22 cellular contexts compared by ENCODE assay signal in the genomic region with DNA sequence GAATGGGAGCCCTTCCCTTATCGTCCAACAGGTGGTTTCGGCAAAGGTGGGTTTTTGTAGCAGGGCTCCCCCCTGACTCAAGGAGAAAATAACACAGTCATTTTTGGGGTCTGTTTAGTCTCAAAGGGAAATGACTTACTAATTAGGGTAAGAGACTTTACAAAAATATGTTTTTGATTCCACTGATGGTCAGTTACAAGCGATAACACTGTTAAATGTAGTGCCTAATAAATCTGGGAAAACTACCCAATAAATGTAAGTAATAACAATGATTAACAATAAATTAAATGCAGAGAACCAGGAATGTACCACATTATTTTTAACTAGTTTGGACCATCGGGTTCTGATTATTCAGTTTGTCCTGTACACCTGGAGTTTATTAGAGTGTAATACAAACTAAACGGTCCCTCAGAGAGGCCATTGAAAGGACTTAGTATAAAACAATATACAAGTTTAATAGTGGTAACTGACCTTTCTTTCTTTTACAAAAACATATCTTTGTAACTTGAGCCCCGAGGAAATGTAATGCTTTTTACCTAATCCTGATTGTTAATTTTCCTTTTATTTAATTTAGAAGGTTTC.
DNase-seq lines count a peak whose midpoint lies in the region; ATAC-seq, FAIRE-seq and TF ChIP-seq lines count a peak whose summit lies in the region.
"Had no signal": no experiment of that assay in that cellular context is flagged by ENCODE, and none has a peak within 500 bp of the region (broad histone marks: within the 10 kb centered on the region; RNA-seq: fewer than 3 reads in every experiment).

No MANE protein-coding gene starts in this region.

- no peak overlapping the region for H3K23ac ChIP-seq in H9 (ENCODE audit: insufficient read length, low read depth, low read length)

- H4K20me1 ChIP-seq in GM23248 (ENCODE audit: insufficient read depth) = no peaks in the 10 kb centered on the region
- H4K20me1 ChIP-seq in SK-N-SH (ENCODE audit: insufficient read depth) = no peaks in the 10 kb centered on the region
- no peaks in the 10 kb centered on the region for H4K20me1 ChIP-seq in H9 (ENCODE audit: control insufficient read depth, insufficient read depth, insufficient read length)
- H4K20me1 ChIP-seq: BLaER1 had no signal

- CTCF ChIA-PET in SK-N-SH (lab: Yijun Ruan, JAX) = no interaction called here

- H3K4me3 Mint-ChIP-seq in H9 = no peak overlapping the region
- H3K4me3 Mint-ChIP-seq: B cell; CD4-positive, CD25-positive, alpha-beta regulatory T cell; CD8-positive, alpha-beta T cell; HFFc6 had no signal

- WGBS in GM23248 (ENCODE audit: low coverage in 1 of 2, low lambda C conversion rate in 2 of 2, missing lambda C conversion rate in 2 of 2), 2 experiments = 41 to 45% methylated on average over 6 of the region's 6 CpGs
- 42% methylated on average over 6 of the region's 6 CpGs for WGBS in SK-N-SH (ENCODE audit: low lambda C conversion rate)
- 94 to 95% methylated on average over 6 of the region's 6 CpGs for WGBS in heart right ventricle, 2 donors
- WGBS in H9 (ENCODE audit: extremely low coverage, insufficient read length, low lambda C conversion rate) = no CpG with 5 or more reads among the region's 6 CpGs

- H3K9me2 ChIP-seq in GM23248 (ENCODE audit: insufficient read depth) (no peaks in the 10 kb centered on the region), SK-N-SH (no peaks in the 10 kb centered on the region)

- H4K5ac ChIP-seq in H9 (ENCODE audit: insufficient read length, low read depth, low read length) = no peak overlapping the region

- H3K4me2 ChIP-seq in GM23248 (ENCODE audit: unreplicated experiment) (peak overlapping the region; percentile 4), SK-N-SH (no peak overlapping the region; the same call in 1 of the 2 replicates), H9 (ENCODE audit: insufficient read depth, insufficient read length, low read length) (no peak overlapping the region)
- H3K4me2 ChIP-seq: BLaER1 had no signal

- peaks cover 19% of the 10 kb centered on the region for H3K4me1 ChIP-seq in GM23248 (ENCODE audit: insufficient read depth)
- H3K4me1 ChIP-seq in SK-N-SH (ENCODE audit: control insufficient read depth in 1 of 2, insufficient read depth in 2 of 2, low read depth in 1 of 2, low read length in 1 of 2) = peaks cover 0 to 12% of the 10 kb centered on the region in 2 experiments; a peak in 2 of 4 replicates
- H3K4me1 ChIP-seq in heart right ventricle = no peaks in the 10 kb centered on the region
- no peaks in the 10 kb centered on the region for H3K4me1 ChIP-seq in H9 (ENCODE audit: insufficient read depth, low read length)
- H3K4me1 ChIP-seq: Caco-2 had no signal

- ATAC-seq in heart right ventricle (no peak), HG03432 (IDR thresholded peaks at IDR 0.05; ENCODE audit: unreplicated experiment) (no peak)
- ATAC-seq: CD8-positive, alpha-beta T cell; GM12878 had no signal

- peaks cover 3 to 5% of the 10 kb centered on the region in 2 experiments; a peak in 2 of 4 replicates for H3K4me1 Mint-ChIP-seq in H9
- H3K4me1 Mint-ChIP-seq: B cell; CD4-positive, CD25-positive, alpha-beta regulatory T cell had no signal

- TF ChIP-seq RAD21 in SK-N-SH (IDR thresholded peaks at IDR 0.05; ENCODE audit: low read length) = no peak

- intact Hi-C loops in heart right ventricle (cut with DNase I) = no loop called here

- no peak overlapping the region for H3K9ac ChIP-seq in GM23248
- H3K9ac ChIP-seq in SK-N-SH = no peak overlapping the region
- H3K9ac ChIP-seq in H9 (ENCODE audit: extremely low read depth, insufficient read length, low read length) = no peak overlapping the region
- H3K9ac ChIP-seq: BLaER1 had no signal

- H3K79me1 ChIP-seq in H9 (ENCODE audit: insufficient read depth, low read depth, low read length, poor library complexity, severe bottlenecking) = no peaks in the 10 kb centered on the region

- peaks cover 0 to 15% (median 3%) of the 10 kb centered on the region in 3 experiments; a peak in 4 of 7 replicates for H3K36me3 Mint-ChIP-seq in H9 (ENCODE audit: insufficient read depth in 1 of 3, low read depth in 3 of 3)
- H3K36me3 Mint-ChIP-seq: CD4-positive, CD25-positive, alpha-beta regulatory T cell; CD8-positive, alpha-beta T cell had no signal

- no peak overlapping the region for H2BK20ac ChIP-seq in H9 (ENCODE audit: low read depth, low read length, poor library complexity, severe bottlenecking)

- H3K56ac ChIP-seq in H9 (ENCODE audit: insufficient read length, low read depth, low read length) = no peak overlapping the region

- no peak overlapping the region for H2BK15ac ChIP-seq in H9 (ENCODE audit: low read depth, low read length)

- POLR2A ChIA-PET in SK-N-SH (lab: Yijun Ruan, JAX) = no interaction called here

- H3K27ac ChIP-seq in GM23248 = no peak overlapping the region
- peak overlapping the region in 1 of 2 experiments; percentile 25; a peak in 1 of 4 replicates for H3K27ac ChIP-seq in SK-N-SH (ENCODE audit: low read depth in 2 of 2, low read length in 1 of 2)
- no peak overlapping the region for H3K27ac ChIP-seq in heart right ventricle
- H3K27ac ChIP-seq in H9 (ENCODE audit: insufficient read length, low read depth, low read length) = no peak overlapping the region
- H3K27ac ChIP-seq: BLaER1, C4-2B had no signal

- peak in 1 of 2 experiments; percentile 62; a peak in 3 of 4 replicates for TF ChIP-seq EP300 in SK-N-SH (IDR thresholded peaks at IDR 0.05; ENCODE audit: borderline replicate concordance in 1 of 2, low read depth in 1 of 2, low read length in 1 of 2)

- no peak overlapping the region for H2BK5ac ChIP-seq in H9 (ENCODE audit: insufficient read length, low read length)

- no peak overlapping the region for H4K8ac ChIP-seq in H9 (replicated peaks; ENCODE audit: insufficient read length, low read depth, low read length)

- no peak overlapping the region for H3K4ac ChIP-seq in H9 (ENCODE audit: low read depth, low read length)

- H3K9me3 ChIP-seq in GM23248 (ENCODE audit: low read depth) = no peaks in the 10 kb centered on the region
- H3K9me3 ChIP-seq in SK-N-SH = no peaks in the 10 kb centered on the region
- peaks cover 0 to 26% (median 3%) of the 10 kb centered on the region in 11 donors for H3K9me3 ChIP-seq in heart right ventricle
- H3K9me3 ChIP-seq in H9 (ENCODE audit: control insufficient read depth, low read depth, low read length) = no peaks in the 10 kb centered on the region

- H2AFZ ChIP-seq in GM23248 (no peak overlapping the region), SK-N-SH (ENCODE audit: low read depth) (no peak overlapping the region), H9 (ENCODE audit: low read length) (no peak overlapping the region)

- H2BK12ac ChIP-seq in H9 (ENCODE audit: insufficient read length, low read depth, low read length) = no peak overlapping the region

- H3K79me2 ChIP-seq in GM23248 (ENCODE audit: insufficient read depth) (no peaks in the 10 kb centered on the region), SK-N-SH (ENCODE audit: insufficient read depth) (no peaks in the 10 kb centered on the region), H9 (ENCODE audit: insufficient read depth, low read length) (no peaks in the 10 kb centered on the region)

- peaks cover 8 to 13% of the 10 kb centered on the region in 2 experiments for H3K9me3 Mint-ChIP-seq in H9
- H3K9me3 Mint-ChIP-seq: CD8-positive, alpha-beta T cell had no signal

- no peak overlapping the region for H3K14ac ChIP-seq in H9 (ENCODE audit: insufficient read depth, low read length)

- peak; percentile 99 for FAIRE-seq in endometrium (lab: Jason Lieb, UNC)
- FAIRE-seq: GM12878, H54 had no signal

- H2BK120ac ChIP-seq in H9 (ENCODE audit: low read depth, low read length, poor library complexity, severe bottlenecking) = no peak overlapping the region

- TF ChIP-seq CTCF in SK-N-SH (IDR thresholded peaks at IDR 0.05) (no peak), heart right ventricle (IDR thresholded peaks at IDR 0.05) (no peak), H9 (conservative IDR thresholded peaks at IDR 0.05) (no peak)

- H3K36me3 ChIP-seq in GM23248 (ENCODE audit: low read depth) (no peaks in the 10 kb centered on the region), SK-N-SH (replicated peaks in 1 of 2; ENCODE audit: control insufficient read depth in 1 of 2, insufficient read depth in 2 of 2, low read length in 1 of 2) (no peaks in the 10 kb centered on the region), heart right ventricle (no peaks in the 10 kb centered on the region)
- H3K36me3 ChIP-seq: BLaER1 had no signal

- peaks cover 6% of the 10 kb centered on the region for H3K27me3 Mint-ChIP-seq in H9 (ENCODE audit: low read depth)

- no peak overlapping the region for H3T11ph ChIP-seq in H9 (ENCODE audit: low read length)

- in situ Hi-C loops in GM23248 (cut with MboI) = no loop called here

- H3F3A ChIP-seq in GM23248 (ENCODE audit: insufficient read depth) = peaks cover 23% of the 10 kb centered on the region
- H3F3A ChIP-seq in SK-N-SH (replicated peaks; ENCODE audit: insufficient read depth) = no peaks in the 10 kb centered on the region

- H3K27me3 ChIP-seq in GM23248 (replicated peaks; ENCODE audit: insufficient read depth) = no peaks in the 10 kb centered on the region
- no peaks in the 10 kb centered on the region for H3K27me3 ChIP-seq in SK-N-SH (ENCODE audit: insufficient read depth)
- H3K27me3 ChIP-seq in heart right ventricle = no peaks in the 10 kb centered on the region
- H3K27me3 ChIP-seq in H9 (ENCODE audit: insufficient read depth, low read length) = no peaks in the 10 kb centered on the region
- H3K27me3 ChIP-seq: BLaER1 had no signal

- H3K27ac Mint-ChIP-seq in H9 = no peak overlapping the region; a peak in 1 of 7 replicates
- H3K27ac Mint-ChIP-seq: B cell; CD4-positive, CD25-positive, alpha-beta regulatory T cell; CD8-positive, alpha-beta T cell; HFFc6 had no signal

- no peaks in the 10 kb centered on the region for H3K23me2 ChIP-seq in H9 (ENCODE audit: insufficient read length, low read depth, low read length, poor library complexity, severe bottlenecking)

- no peak overlapping the region for H4K91ac ChIP-seq in H9 (ENCODE audit: insufficient read length, low read depth, low read length)

- H2AK5ac ChIP-seq in H9 (ENCODE audit: insufficient read length, low read length) = no peak overlapping the region

- no peak overlapping the region for H3K18ac ChIP-seq in H9 (ENCODE audit: insufficient read length, low read depth, low read length)

- H3K4me3 ChIP-seq in GM23248 = no peak overlapping the region
- no peak overlapping the region for H3K4me3 ChIP-seq in SK-N-SH (ENCODE audit: low read depth in 2 of 2, low read length in 1 of 2)
- H3K4me3 ChIP-seq in heart right ventricle = no peak overlapping the region
- H3K4me3 ChIP-seq: BLaER1, GM12878 had no signal

- DNase-seq in GM23248 (no peak), SK-N-SH (no peak), globus pallidus (ENCODE audit: low spot score) (no peak), heart right ventricle (no peak), H9 (no peak)
- DNase-seq: Caco-2; CD4-positive, CD25-positive, alpha-beta regulatory T cell; CD8-positive, alpha-beta T cell; DMS153; DND-41; EL; GDM1; GOT3; HCEC 1CT; HFFc6 had no signal

TF ChIP-seq in SK-N-SH, 30 proteins besides CTCF, POLR2A, EP300 and RAD21 (continues in another document):
- no peak for TF ChIP-seq TAF1 (IDR thresholded peaks at IDR 0.05; ENCODE audit: borderline replicate concordance, low read depth, low read length)
